In the genomic region with DNA sequence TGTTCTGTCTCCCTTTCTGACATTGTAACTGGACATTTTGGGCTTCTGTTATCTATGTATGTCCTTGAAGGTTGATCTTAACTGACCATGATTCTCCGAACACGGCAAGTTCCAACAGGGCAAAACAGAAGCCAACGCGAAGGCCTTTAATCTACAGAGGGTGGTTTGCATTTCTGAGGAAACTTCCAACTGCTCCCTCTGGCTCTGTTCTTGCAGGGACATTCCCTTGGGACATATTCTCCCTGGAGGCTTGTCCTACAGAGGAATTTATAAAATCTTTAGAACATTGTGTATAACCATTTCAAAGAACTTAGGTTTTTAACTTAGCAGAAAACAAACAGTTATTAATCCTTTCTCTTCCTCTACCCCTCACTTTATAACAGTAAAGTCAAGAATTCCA, we compare ENCODE assay signal across 23 cellular contexts.
"Had no signal": no experiment of that assay in that cellular context is flagged by ENCODE, and none has a peak within 500 bp of the region (broad histone marks: within the 10 kb centered on the region; RNA-seq: fewer than 3 reads in every experiment).

No MANE protein-coding gene starts in this region.

- H3K36me3 Mint-ChIP-seq: memory B cell; naive thymus-derived CD4-positive, alpha-beta T cell; neural progenitor cell; stimulated activated naive B cell treated with anti-CD40 and anti-IgM and Interleukin-4, amounts not matched to agents 10 μg/mL and 1 μg/mL and 100 μg/mL, for 72 hours had no signal

- DNase-seq: cortex of kidney; effector memory CD8-positive, alpha-beta T cell; erythroblast; foreskin fibroblast; gastrocnemius medialis; head of caudate nucleus; kidney; mucosa of descending colon; naive thymus-derived CD4-positive, alpha-beta T cell; sigmoid colon; stimulated activated CD4-positive, alpha-beta T cell treated with anti-CD3 and anti-CD28 coated beads, Interleukin-15, amount 100 ng/mL, for 24 hours; stimulated activated CD4-positive, alpha-beta T cell treated with anti-CD3 and anti-CD28 coated beads, Interleukin-2, amount 100 ng/mL, for 48 hours; stimulated activated naive B cell treated with anti-CD40 and anti-IgM and Interleukin-4, amounts not matched to agents 10 μg/mL and 1 μg/mL and 100 μg/mL, for 72 hours; transverse colon had no signal

- H3K4me3 Mint-ChIP-seq: effector memory CD8-positive, alpha-beta T cell; memory B cell; naive thymus-derived CD4-positive, alpha-beta T cell; nephron; neural progenitor cell; stimulated activated naive B cell treated with anti-CD40 and anti-IgM and Interleukin-4, amounts not matched to agents 10 μg/mL and 1 μg/mL and 100 μg/mL, for 72 hours; stimulated activated naive CD8-positive, alpha-beta T cell treated with anti-CD3 and anti-CD28 coated beads, Interleukin-15, Interleukin-2, amounts not matched to agents 100 ng/mL and 50 ng/mL, for 24 hours had no signal

- H3K9ac ChIP-seq: neural progenitor cell had no signal

- H3K9me3 ChIP-seq: gastrocnemius medialis, mucosa of descending colon, prostate gland, right atrium auricular region, sigmoid colon, thoracic aorta, transverse colon had no signal

- H3K9me3 Mint-ChIP-seq: effector memory CD8-positive, alpha-beta T cell; memory B cell; nephron; neural progenitor cell; stimulated activated naive CD8-positive, alpha-beta T cell treated with anti-CD3 and anti-CD28 coated beads, Interleukin-15, Interleukin-2, amounts not matched to agents 100 ng/mL and 50 ng/mL, for 24 hours had no signal

- H3K4me1 ChIP-seq: gastrocnemius medialis, neural progenitor cell, prostate gland had no signal

- H3K36me3 ChIP-seq: gastrocnemius medialis, neural progenitor cell, prostate gland, right atrium auricular region, sigmoid colon, thoracic aorta, transverse colon had no signal

- H3K27me3 Mint-ChIP-seq: stimulated activated naive CD8-positive, alpha-beta T cell treated with anti-CD3 and anti-CD28 coated beads, Interleukin-15, Interleukin-2, amounts not matched to agents 100 ng/mL and 50 ng/mL, for 24 hours had no signal

- H3K4me1 Mint-ChIP-seq: memory B cell, nephron, neural progenitor cell had no signal

- H3K27ac ChIP-seq: gastrocnemius medialis, neural progenitor cell, prostate gland, right atrium auricular region, sigmoid colon, thoracic aorta, transverse colon had no signal

- H3K4me3 ChIP-seq: gastrocnemius medialis, lung, mucosa of descending colon, neural progenitor cell, prostate gland, right atrium auricular region, sigmoid colon, skin epidermis, thoracic aorta, transverse colon had no signal

- H3K27ac Mint-ChIP-seq: effector memory CD8-positive, alpha-beta T cell; memory B cell; naive thymus-derived CD4-positive, alpha-beta T cell; nephron; neural progenitor cell; stimulated activated naive B cell treated with anti-CD40 and anti-IgM and Interleukin-4, amounts not matched to agents 10 μg/mL and 1 μg/mL and 100 μg/mL, for 72 hours; stimulated activated naive CD8-positive, alpha-beta T cell treated with anti-CD3 and anti-CD28 coated beads, Interleukin-15, Interleukin-2, amounts not matched to agents 100 ng/mL and 50 ng/mL, for 24 hours had no signal

- H3K27me3 ChIP-seq: gastrocnemius medialis, neural progenitor cell, right atrium auricular region, sigmoid colon, transverse colon had no signal
